9 cellular contexts compared by ENCODE assay signal in genomic region chr5:137743031-137743640, GRCh38. TPM values are rescaled to one million over a fixed set of nuclear protein-coding genes. Genes with fewer than 3 reads are reported as not detected.
DNase-seq lines count a peak whose midpoint lies in the region; ATAC-seq and TF ChIP-seq lines count a peak whose summit lies in the region.
"Had no signal": no experiment of that assay in that cellular context is flagged by ENCODE, and none has a peak within 500 bp of the region (broad histone marks: within the 10 kb centered on the region; RNA-seq: fewer than 3 reads in every experiment).

No MANE protein-coding gene starts in this region.

- no peak for TF ChIP-seq POLR2A in breast epithelium (IDR thresholded peaks at IDR 0.05)

- H3K36me3 ChIP-seq in breast epithelium, result no peaks in the 10 kb centered on the region

- H3K4me3 Mint-ChIP-seq in T-helper 17 cell, result no peak overlapping the region
- H3K4me3 Mint-ChIP-seq: dendritic cell treated with granulocyte-macrophage colony-stimulating factor and Interleukin-4, amounts not matched to agents 40 ng/mL and 50 ng/mL, for 4 days had no signal

- intact Hi-C loops in breast epithelium (cut with DNase I; ENCODE audit: low total_unique reads), result no loop called here

- H3K9me3 ChIP-seq in T-helper 17 cell (ENCODE audit: control insufficient read depth, low read length, poor library complexity, severe bottlenecking) (no peaks in the 10 kb centered on the region), breast epithelium (no peaks in the 10 kb centered on the region)

- H3K27ac Mint-ChIP-seq in T-helper 17 cell, result no peak overlapping the region
- H3K27ac Mint-ChIP-seq: dendritic cell treated with granulocyte-macrophage colony-stimulating factor and Interleukin-4, amounts not matched to agents 40 ng/mL and 50 ng/mL, for 4 days had no signal

- DNase-seq in GDM1 (lab: John Stamatoyannopoulos, UW) (peak; percentile 35), HFF-Myc (ENCODE audit: extremely low read depth, low read depth) (no peak), NCI-H146 (lab: John Stamatoyannopoulos, UW) (peak; percentile 73), T-helper 17 cell (peak; percentile 23 to 49 (median 25)), breast epithelium (ENCODE audit: low spot score in 2 of 2) (no peak), iris pigment epithelial cell (ENCODE audit: low read depth) (peak; percentile 76)
- DNase-seq in stimulated activated CD4-positive, alpha-beta T cell treated with anti-CD3 and anti-CD28 coated beads, Interleukin-1b, Interleukin-23, amount 100 ng/mL, for 48 hours, result peak; percentile 50

- ATAC-seq in T-helper 17 cell (peak; percentile 90), HG02970 (IDR thresholded peaks at IDR 0.05; ENCODE audit: low FRiP score, unreplicated experiment) (no peak)

- H3K27ac ChIP-seq in breast epithelium, result no peak overlapping the region

- H3K27me3 Mint-ChIP-seq in T-helper 17 cell, result no peaks in the 10 kb centered on the region
- H3K27me3 Mint-ChIP-seq: dendritic cell treated with granulocyte-macrophage colony-stimulating factor and Interleukin-4, amounts not matched to agents 40 ng/mL and 50 ng/mL, for 4 days had no signal

- no peaks in the 10 kb centered on the region for H3K27me3 ChIP-seq in breast epithelium

- H3K36me3 Mint-ChIP-seq in T-helper 17 cell (ENCODE audit: low read depth), result no peaks in the 10 kb centered on the region

- peak; percentile 65 for TF ChIP-seq CTCF in HFF-Myc (IDR thresholded peaks at IDR 0.05; ENCODE audit: low read depth, low read length, missing control alignments)
- TF ChIP-seq CTCF in breast epithelium (IDR thresholded peaks at IDR 0.05), result peak; percentile 17 to 62 (median 54)

- H3K4me3 ChIP-seq in HFF-Myc (replicated peaks; ENCODE audit: low read depth, low read length) (no peak overlapping the region), breast epithelium (no peak overlapping the region)

- H3K4me1 Mint-ChIP-seq in T-helper 17 cell, result peaks cover 10% of the 10 kb centered on the region

- no peaks in the 10 kb centered on the region for H3K4me1 ChIP-seq in breast epithelium

RNA-seq across cellular contexts. Expression of gene KLHL3, which starts 7.2 kb away (rescaled TPM):
- total RNA-seq in T-helper 17 cell (10 to 100 TPM; 17.5 to 24.6 TPM), breast epithelium (10 to 100 TPM in 1 of 3 donors, 1 to 10 TPM in 2; 4.5 to 11.7 (median 4.9) TPM)

RNA-seq across cellular contexts. Expression of gene HNRNPA0, which starts 11.0 kb away (rescaled TPM):
- total RNA-seq in T-helper 17 cell (10 to 100 TPM; 37.6 to 38.4 TPM), breast epithelium (10 to 100 TPM; 11.5 to 13.3 (median 11.8) TPM)

Comparison
In these comparisons a context has a peak if more than half of its experiments do, and no peak if none do; other contexts are left out.
1. DNase-seq: peak in GDM1 (single experiment), NCI-H146 (single experiment), T-helper 17 cell (3 of 3), iris pigment epithelial cell (single experiment) and stimulated activated CD4-positive, alpha-beta T cell treated with anti-CD3 and anti-CD28 coated beads, Interleukin-1b, Interleukin-23, amount 100 ng/mL, for 48 hours (single experiment); none in HFF-Myc (single experiment) and breast epithelium (0 of 2).